ENCODE assay signal across 33 cellular contexts in genomic region chr7:123285076-123285700, GRCh38.
DNase-seq lines count a peak whose midpoint lies in the region; ATAC-seq and TF ChIP-seq lines count a peak whose summit lies in the region.
"Had no signal": no experiment of that assay in that cellular context is flagged by ENCODE, and none has a peak within 500 bp of the region (broad histone marks: within the 10 kb centered on the region; RNA-seq: fewer than 3 reads in every experiment).

No MANE protein-coding gene starts in this region.

- in situ Hi-C loops in ACHN (cut with HindIII; ENCODE audit: low pct_ligation_motif_present, low pct_unique_long_range_greater_than_20kb, low sequenced_read_pairs) = no loop called here

- H3K27ac ChIP-seq in HCT116 (ENCODE audit: low read depth, low read length) (no peak overlapping the region), OCI-LY3 (ENCODE audit: low read length) (no peak overlapping the region)
- H3K27ac ChIP-seq: ascending aorta, left ventricle myocardium inferior, pancreas, suprapubic skin had no signal

- H4K20me1 ChIP-seq in HCT116 (ENCODE audit: insufficient read depth) (no peaks in the 10 kb centered on the region), OCI-LY3 (ENCODE audit: insufficient read depth, low read length) (no peaks in the 10 kb centered on the region)

- ATAC-seq in HCT116 = peak; percentile 67
- no peak for ATAC-seq in HG03039 (IDR thresholded peaks at IDR 0.05; ENCODE audit: unreplicated experiment)
- ATAC-seq: pancreas; PC-3; right cardiac atrium; stimulated activated memory B cell treated with anti-CD40 and anti-IgM and Interleukin-4, amounts not matched to agents 10 μg/mL and 1 μg/mL and 100 μg/mL, for 72 hours had no signal

- no peak for TF ChIP-seq POLR2A in HCT116 (IDR thresholded peaks at IDR 0.05; ENCODE audit: borderline replicate concordance, extremely low read depth, insufficient read depth, insufficient read length)

- H3K4me2 ChIP-seq in HCT116 (ENCODE audit: low read length) (no peak overlapping the region), OCI-LY3 (ENCODE audit: low read length) (no peak overlapping the region)

- TF ChIP-seq RAD21 in HCT116 (IDR thresholded peaks at IDR 0.05; ENCODE audit: low read depth) = no peak

- H3K4me3 ChIP-seq in HCT116 (replicated peaks in 1 of 2; ENCODE audit: low read depth in 1 of 2, low read length in 2 of 2) = no peak overlapping the region
- no peak overlapping the region for H3K4me3 ChIP-seq in OCI-LY3 (ENCODE audit: low read length)
- H3K4me3 ChIP-seq: ascending aorta, left ventricle myocardium inferior, pancreas, suprapubic skin had no signal

- POLR2A ChIA-PET in HCT116 (lab: Charles Lee) = no interaction called here

- H3K9me3 ChIP-seq in HCT116 (ENCODE audit: control insufficient read depth in 1 of 2, insufficient read depth in 1 of 2, low read depth in 1 of 2, low read length in 2 of 2) (no peaks in the 10 kb centered on the region), OCI-LY3 (ENCODE audit: insufficient read depth, low read length) (no peaks in the 10 kb centered on the region)
- H3K9me3 ChIP-seq: ascending aorta, pancreas, suprapubic skin had no signal

- H3K9ac ChIP-seq in HCT116 (ENCODE audit: low read length) = no peak overlapping the region
- H3K9ac ChIP-seq in OCI-LY3 (ENCODE audit: low read length) = no peak overlapping the region

- TF ChIP-seq CTCF in HCT116 (IDR thresholded peaks at IDR 0.05 in 2 of 3, conservative IDR thresholded peaks at IDR 0.05 in 1 of 3; ENCODE audit: borderline replicate concordance in 1 of 3, insufficient read depth in 1 of 3, low read depth in 2 of 3, low read length in 2 of 3) = peak in 2 of 3 experiments; percentile 31 to 32; a peak in 3 of 6 replicates
- peak; percentile 8; the same call in 1 of the 2 replicates for TF ChIP-seq CTCF in OCI-LY3 (IDR thresholded peaks at IDR 0.05; ENCODE audit: low read depth, low read length)

- CTCF ChIA-PET in HCT116 (lab: Charles Lee) = interaction anchor here (0.5 to 1.6 kb wide), 3 partner anchors 8 to 82 kb away, joined by 3 to 6 read pairs (median 4); no protein-coding TSS in a partner anchor

- DNase-seq in ACHN (peak; percentile 19), HCT116 (ENCODE audit: low read depth, low spot score) (no peak), iPS DF 4.7 (ENCODE audit: extremely low read depth, low spot score) (peak; percentile 36), NCI-H146 (lab: John Stamatoyannopoulos, UW) (no peak), SKM-1 treated with dmso at 0.1 percent for 144 hours (lab: John Stamatoyannopoulos, UW; ENCODE audit: unreplicated experiment) (no peak), SHP77 treated with DMSO at 0.1 percent for 48 hours (lab: John Stamatoyannopoulos, UW) (no peak)
- DNase-seq: activated CD4-positive, alpha-beta T cell treated with anti-CD3 and anti-CD28 coated beads, Interleukin-2, amount 50 U/mL, for 48 hours; activated CD4-positive, CD25-positive, alpha-beta regulatory T cell; activated CD8-positive, alpha-beta memory T cell treated with anti-CD3 and anti-CD28 coated beads, Interleukin-2, amount 50 U/mL, for 48 hours; activated naive CD8-positive, alpha-beta T cell treated with anti-CD3 and anti-CD28 coated beads for 36 hours; C1 segment of cervical spinal cord; Calu3; central memory CD4-positive, alpha-beta T cell; glutamatergic neuron; immature natural killer cell; left ventricle myocardium inferior; midbrain; NCI-H1048; NCI-H2029 treated with DMSO at 0.1 percent for 48 hours; NCI-H2227 treated with DMSO at 0.1 percent for 48 hours; NCI-H748 treated with DMSO at 0.1 percent for 48 hours; pancreas; PC-3; right cardiac atrium; Right ventricle myocardium superior; stimulated activated CD4-positive, alpha-beta T cell treated with anti-CD3 and anti-CD28 coated beads, Interleukin-4, amount 100 ng/mL, for 1 hour; SW 1271; T1000 had no signal

- no TSS peak for BruUV-seq in HCT116 (replicated peaks; lab: Mats Ljungman, UMichigan)

- H3K9me2 ChIP-seq in HCT116 (ENCODE audit: insufficient read depth) = no peaks in the 10 kb centered on the region

- RAD21 ChIA-PET in HCT116 (lab: Charles Lee; ENCODE audit: low non-redundant PET in 1 of 2, low total read pairs in 2 of 2, uncharacterized antibody in 2 of 2, unreplicated experiment in 2 of 2) = no interaction called here

- H3K27me3 ChIP-seq in HCT116 (ENCODE audit: insufficient read depth, low read length) = no peaks in the 10 kb centered on the region
- H3K27me3 ChIP-seq in OCI-LY3 (ENCODE audit: low read depth, low read length) = no peaks in the 10 kb centered on the region
- H3K27me3 ChIP-seq: ascending aorta, pancreas, suprapubic skin had no signal

- H3K4me1 ChIP-seq in HCT116 (ENCODE audit: control insufficient read depth in 1 of 2, insufficient read depth in 2 of 2, low read length in 2 of 2) = no peaks in the 10 kb centered on the region
- H3K4me1 ChIP-seq in OCI-LY3 (ENCODE audit: low read length) = peaks cover 15% of the 10 kb centered on the region
- H3K4me1 ChIP-seq: ascending aorta, left ventricle myocardium inferior, pancreas, suprapubic skin had no signal

- intact Hi-C loops in HCT116 (cut with micrococcal nuclease) = no loop called here

- H3K36me3 ChIP-seq in HCT116 (ENCODE audit: control insufficient read depth in 1 of 2, insufficient read depth in 2 of 2, low read length in 2 of 2) (no peaks in the 10 kb centered on the region), OCI-LY3 (replicated peaks; ENCODE audit: low read depth, low read length) (no peaks in the 10 kb centered on the region)
- H3K36me3 ChIP-seq: ascending aorta, left ventricle myocardium inferior, pancreas, suprapubic skin had no signal

- peak overlapping the region; percentile 60 for H2AFZ ChIP-seq in HCT116 (ENCODE audit: low read depth, low read length, poor library complexity, severe bottlenecking)
- no peak overlapping the region for H2AFZ ChIP-seq in OCI-LY3 (ENCODE audit: low read depth, low read length)

- H3K79me2 ChIP-seq in HCT116 (ENCODE audit: insufficient read depth, low read length) = no peaks in the 10 kb centered on the region
- no peaks in the 10 kb centered on the region for H3K79me2 ChIP-seq in OCI-LY3 (ENCODE audit: low read length)

TF ChIP-seq in HCT116, 20 proteins besides CTCF, POLR2A, EP300 and RAD21:
- TF ChIP-seq POLR2AphosphoS5 (IDR thresholded peaks at IDR 0.05; ENCODE audit: low read depth, low read length) (no peak), EZH2phosphoT487 (IDR thresholded peaks at IDR 0.05; ENCODE audit: borderline replicate concordance) (no peak), EGR1 (IDR thresholded peaks at IDR 0.05; ENCODE audit: low read depth) (no peak), ELF1 (IDR thresholded peaks at IDR 0.05; ENCODE audit: borderline replicate concordance, low read depth) (no peak), ZNF274 (IDR thresholded peaks at IDR 0.05; ENCODE audit: low read depth, low read length) (no peak)
- TF ChIP-seq, protein P1, sequence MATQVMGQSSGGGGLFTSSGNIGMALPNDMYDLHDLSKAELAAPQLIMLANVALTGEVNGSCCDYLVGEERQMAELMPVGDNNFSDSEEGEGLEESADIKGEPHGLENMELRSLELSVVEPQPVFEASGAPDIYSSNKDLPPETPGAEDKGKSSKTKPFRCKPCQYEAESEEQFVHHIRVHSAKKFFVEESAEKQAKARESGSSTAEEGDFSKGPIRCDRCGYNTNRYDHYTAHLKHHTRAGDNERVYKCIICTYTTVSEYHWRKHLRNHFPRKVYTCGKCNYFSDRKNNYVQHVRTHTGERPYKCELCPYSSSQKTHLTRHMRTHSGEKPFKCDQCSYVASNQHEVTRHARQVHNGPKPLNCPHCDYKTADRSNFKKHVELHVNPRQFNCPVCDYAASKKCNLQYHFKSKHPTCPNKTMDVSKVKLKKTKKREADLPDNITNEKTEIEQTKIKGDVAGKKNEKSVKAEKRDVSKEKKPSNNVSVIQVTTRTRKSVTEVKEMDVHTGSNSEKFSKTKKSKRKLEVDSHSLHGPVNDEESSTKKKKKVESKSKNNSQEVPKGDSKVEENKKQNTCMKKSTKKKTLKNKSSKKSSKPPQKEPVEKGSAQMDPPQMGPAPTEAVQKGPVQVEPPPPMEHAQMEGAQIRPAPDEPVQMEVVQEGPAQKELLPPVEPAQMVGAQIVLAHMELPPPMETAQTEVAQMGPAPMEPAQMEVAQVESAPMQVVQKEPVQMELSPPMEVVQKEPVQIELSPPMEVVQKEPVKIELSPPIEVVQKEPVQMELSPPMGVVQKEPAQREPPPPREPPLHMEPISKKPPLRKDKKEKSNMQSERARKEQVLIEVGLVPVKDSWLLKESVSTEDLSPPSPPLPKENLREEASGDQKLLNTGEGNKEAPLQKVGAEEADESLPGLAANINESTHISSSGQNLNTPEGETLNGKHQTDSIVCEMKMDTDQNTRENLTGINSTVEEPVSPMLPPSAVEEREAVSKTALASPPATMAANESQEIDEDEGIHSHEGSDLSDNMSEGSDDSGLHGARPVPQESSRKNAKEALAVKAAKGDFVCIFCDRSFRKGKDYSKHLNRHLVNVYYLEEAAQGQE (IDR thresholded peaks at IDR 0.05; ENCODE audit: low read depth) = no peak
TF ChIP-seq in HCT116: peak in this region for 0.

Comparison
In these comparisons a context has a peak if more than half of its experiments do, and no peak if none do; other contexts are left out.
1. DNase-seq: peak in ACHN (single experiment) and iPS DF 4.7 (single experiment); none in HCT116 (single experiment), NCI-H146 (single experiment), SKM-1 treated with dmso at 0.1 percent for 144 hours (single experiment) and SHP77 treated with DMSO at 0.1 percent for 48 hours (single experiment).